20 cellular contexts compared by ENCODE assay signal in the genomic region with DNA sequence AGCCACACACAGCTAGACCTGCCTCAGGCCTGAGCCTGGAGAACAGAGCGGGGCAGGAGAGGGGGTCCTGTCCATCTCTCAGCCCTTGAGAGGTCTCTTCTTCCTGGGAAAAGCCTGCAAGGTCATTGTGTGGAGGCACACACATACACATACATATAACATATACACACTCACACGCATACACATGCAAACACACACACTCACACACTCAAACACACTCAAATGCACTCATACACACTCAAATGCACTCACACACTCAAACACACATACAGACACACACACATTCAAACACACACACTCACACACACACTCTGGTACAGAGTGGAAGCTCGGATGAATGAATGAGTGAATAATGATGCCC. TPM values are rescaled to one million over a fixed set of nuclear protein-coding genes. Genes with fewer than 3 reads are reported as not detected.
"Had no signal": no experiment of that assay in that cellular context is flagged by ENCODE, and none has a peak within 500 bp of the region (broad histone marks: within the 10 kb centered on the region; RNA-seq: fewer than 3 reads in every experiment).

No MANE protein-coding gene starts in this region.

- H3K27ac Mint-ChIP-seq: activated naive CD8-positive, alpha-beta T cell treated with anti-CD3 and anti-CD28 coated beads for 36 hours; brain; mesothelial cell of epicardium; naive thymus-derived CD4-positive, alpha-beta T cell; T-cell had no signal

- DNase-seq: activated CD4-positive, alpha-beta T cell treated with anti-CD3 and anti-CD28 coated beads, Interleukin-2, amount 50 U/mL, for 1 hour; activated CD8-positive, alpha-beta memory T cell treated with anti-CD3 and anti-CD28 coated beads for 24 hours; activated naive CD8-positive, alpha-beta T cell treated with anti-CD3 and anti-CD28 coated beads for 36 hours; amygdala; central memory CD4-positive, alpha-beta T cell; cortex of kidney; effector memory CD4-positive, alpha-beta T cell; foreskin keratinocyte; immature natural killer cell; left cardiac atrium; naive thymus-derived CD4-positive, alpha-beta T cell; right cardiac atrium; stimulated activated naive CD8-positive, alpha-beta T cell treated with anti-CD3 and anti-CD28 coated beads, Interleukin-15, amount 100 ng/mL, for 72 hours; T-cell; T1000; testis had no signal

- H3K27me3 ChIP-seq: foreskin keratinocyte, testis had no signal

- H3K4me3 Mint-ChIP-seq: activated naive CD8-positive, alpha-beta T cell treated with anti-CD3 and anti-CD28 coated beads for 36 hours; mesothelial cell of epicardium; naive thymus-derived CD4-positive, alpha-beta T cell; stimulated activated naive CD8-positive, alpha-beta T cell treated with anti-CD3 and anti-CD28 coated beads, Interleukin-15, amount 100 ng/mL, for 72 hours; T-cell had no signal

- H3K9me3 Mint-ChIP-seq: activated naive CD8-positive, alpha-beta T cell treated with anti-CD3 and anti-CD28 coated beads for 36 hours; brain; immature natural killer cell; mesothelial cell of epicardium; stimulated activated naive CD8-positive, alpha-beta T cell treated with anti-CD3 and anti-CD28 coated beads, Interleukin-15, amount 100 ng/mL, for 72 hours; T-cell had no signal

- ATAC-seq: activated CD4-positive, CD25-positive, alpha-beta regulatory T cell treated with anti-CD3 and anti-CD28 coated beads, Interleukin-2, amount 50 U/mL, for 24 hours; naive thymus-derived CD4-positive, alpha-beta T cell; stimulated activated naive CD8-positive, alpha-beta T cell treated with anti-CD3 and anti-CD28 coated beads, Interleukin-15, amount 100 ng/mL, for 72 hours; T-cell had no signal

- H3K4me3 ChIP-seq: lung, testis had no signal

- H3K4me1 ChIP-seq: foreskin keratinocyte, testis had no signal

- H3K27ac ChIP-seq: foreskin keratinocyte, testis had no signal

- H3K9me3 ChIP-seq: testis had no signal

- H3K4me1 Mint-ChIP-seq: brain, T-cell had no signal

- H3K36me3 Mint-ChIP-seq: activated naive CD8-positive, alpha-beta T cell treated with anti-CD3 and anti-CD28 coated beads for 36 hours; brain; immature natural killer cell; mesothelial cell of epicardium had no signal

- H3K27me3 Mint-ChIP-seq: activated naive CD8-positive, alpha-beta T cell treated with anti-CD3 and anti-CD28 coated beads for 36 hours; naive thymus-derived CD4-positive, alpha-beta T cell; stimulated activated naive CD8-positive, alpha-beta T cell treated with anti-CD3 and anti-CD28 coated beads, Interleukin-15, amount 100 ng/mL, for 72 hours; T-cell had no signal

RNA-seq across cellular contexts. Expression of gene TLDC2, which starts 0.5 kb away (rescaled TPM):
- total RNA-seq: activated naive CD8-positive, alpha-beta T cell treated with anti-CD3 and anti-CD28 coated beads for 36 hours; foreskin keratinocyte; right cardiac atrium had no signal
